Comparison of ENCODE assay signal across 1 cellular context in genomic region chr17:45135192-45135977, GRCh38.
A peak's percentile ranks its signal among the peaks of the same experiment; 100 is the strongest.
TF ChIP-seq lines count a peak whose summit lies in the region.

ACBD4 (plus strand) TSS chr17:45135687; CDS start chr17:45136145, 458 bp downstream.

TF ChIP-seq in K562, 482 proteins besides CTCF, POLR2A, EP300 and RAD21 (continued from another document):
- TF ChIP-seq ZBTB40 (IDR thresholded peaks at IDR 0.05), result peak; percentile 40; the same call in 1 of the 2 replicates
- no peak for TF ChIP-seq ZBTB40 (CRISPR knock-in tag; IDR thresholded peaks at IDR 0.05)
- peak; percentile 91 for TF ChIP-seq CBFA2T3 (IDR thresholded peaks at IDR 0.05)
- peak; percentile 50 for TF ChIP-seq SMAD4 (CRISPR knock-in tag; conservative IDR thresholded peaks at IDR 0.05)
- TF ChIP-seq CLOCK (CRISPR knock-in tag; IDR thresholded peaks at IDR 0.05; ENCODE audit: borderline replicate concordance), result no peak
- TF ChIP-seq PRDM10 (IDR thresholded peaks at IDR 0.05; ENCODE audit: partially characterized antibody), result peak; percentile 95
- no peak for TF ChIP-seq NFE2 (IDR thresholded peaks at IDR 0.05; ENCODE audit: low read depth)
- TF ChIP-seq IRF9 (tag; IDR thresholded peaks at IDR 0.05), result no peak
- 0 out of 2 replicates have a peak, but pooled peaks have one; percentile 64 for TF ChIP-seq PHF21A (IDR thresholded peaks at IDR 0.05; ENCODE audit: borderline replicate concordance, low read depth)
- TF ChIP-seq XRCC5 (IDR thresholded peaks at IDR 0.05; ENCODE audit: low read depth, low read length), result peak; percentile 99
- TF ChIP-seq TCF7L2 (IDR thresholded peaks at IDR 0.05; ENCODE audit: low read depth, low read length), result no peak
- 0 out of 2 replicates have a peak, but pooled peaks have one; percentile 21 for TF ChIP-seq ETV1 (tag; conservative IDR thresholded peaks at IDR 0.05; ENCODE audit: low read depth)
- TF ChIP-seq TBP (optimal IDR thresholded peaks at IDR 0.05; ENCODE audit: low read depth, low read length), result peak; percentile 19
- TF ChIP-seq SMARCE1 (IDR thresholded peaks at IDR 0.05), result peak; percentile 68; the same call in 1 of the 2 replicates
- TF ChIP-seq FOXA3 (CRISPR knock-in tag; conservative IDR thresholded peaks at IDR 0.05 in 1 of 2, IDR thresholded peaks at IDR 0.05 in 1 of 2), result peak in 1 of 2 experiments; percentile 49; a peak in 2 of 4 replicates
- peak in 1 of 2 experiments; percentile 15; a peak in 1 of 4 replicates for TF ChIP-seq ZNF639 (CRISPR knock-in tag; conservative IDR thresholded peaks at IDR 0.05 in 1 of 2, IDR thresholded peaks at IDR 0.05 in 1 of 2)
- no peak for TF ChIP-seq ESRRB (CRISPR knock-in tag; IDR thresholded peaks at IDR 0.05; ENCODE audit: borderline replicate concordance)
- TF ChIP-seq NFRKB (IDR thresholded peaks at IDR 0.05; ENCODE audit: low read depth), result no peak
